Comparison of ENCODE assay signal across 1 cellular context in genomic region chr6:13688692-13689196, GRCh38.
A peak's percentile ranks its signal among the peaks of the same experiment; 100 is the strongest.
TF ChIP-seq lines count a peak whose summit lies in the region.

No MANE protein-coding gene starts in this region.

TF ChIP-seq in K562, 482 proteins besides CTCF, POLR2A, EP300 and RAD21 (continued from another document and continues in another):
- no peak for TF ChIP-seq GMEB1 (CRISPR knock-in tag; IDR thresholded peaks at IDR 0.05)
- no peak for TF ChIP-seq BDP1 (IDR thresholded peaks at IDR 0.05; ENCODE audit: insufficient read depth, insufficient read length)
- no peak for TF ChIP-seq SAP30 (IDR thresholded peaks at IDR 0.05; ENCODE audit: borderline replicate concordance, insufficient read depth, low read depth, low read length, poor library complexity, severe bottlenecking)
- TF ChIP-seq MECOM (CRISPR knock-in tag; IDR thresholded peaks at IDR 0.05) = no peak
- TF ChIP-seq ELF2 (CRISPR knock-in tag; IDR thresholded peaks at IDR 0.05) = no peak
- no peak for TF ChIP-seq DLX4 (CRISPR knock-in tag; IDR thresholded peaks at IDR 0.05)
- TF ChIP-seq TAF7 (tag; IDR thresholded peaks at IDR 0.05) = no peak
- no peak for TF ChIP-seq RB1 (IDR thresholded peaks at IDR 0.05; ENCODE audit: low read depth)
- no peak for TF ChIP-seq GTF2F1 (IDR thresholded peaks at IDR 0.05; ENCODE audit: low read depth, low read length)
- no peak for TF ChIP-seq POLR2G (IDR thresholded peaks at IDR 0.05; ENCODE audit: low read depth, low read length)
- 0 out of 2 replicates have a peak, but pooled peaks have one; percentile 29 for TF ChIP-seq CBX5 (IDR thresholded peaks at IDR 0.05; ENCODE audit: borderline replicate concordance, low read depth)
- no peak for TF ChIP-seq NR2C1 (IDR thresholded peaks at IDR 0.05)
- TF ChIP-seq NR2C1 (tag; IDR thresholded peaks at IDR 0.05) = no peak
- TF ChIP-seq, protein P1, sequence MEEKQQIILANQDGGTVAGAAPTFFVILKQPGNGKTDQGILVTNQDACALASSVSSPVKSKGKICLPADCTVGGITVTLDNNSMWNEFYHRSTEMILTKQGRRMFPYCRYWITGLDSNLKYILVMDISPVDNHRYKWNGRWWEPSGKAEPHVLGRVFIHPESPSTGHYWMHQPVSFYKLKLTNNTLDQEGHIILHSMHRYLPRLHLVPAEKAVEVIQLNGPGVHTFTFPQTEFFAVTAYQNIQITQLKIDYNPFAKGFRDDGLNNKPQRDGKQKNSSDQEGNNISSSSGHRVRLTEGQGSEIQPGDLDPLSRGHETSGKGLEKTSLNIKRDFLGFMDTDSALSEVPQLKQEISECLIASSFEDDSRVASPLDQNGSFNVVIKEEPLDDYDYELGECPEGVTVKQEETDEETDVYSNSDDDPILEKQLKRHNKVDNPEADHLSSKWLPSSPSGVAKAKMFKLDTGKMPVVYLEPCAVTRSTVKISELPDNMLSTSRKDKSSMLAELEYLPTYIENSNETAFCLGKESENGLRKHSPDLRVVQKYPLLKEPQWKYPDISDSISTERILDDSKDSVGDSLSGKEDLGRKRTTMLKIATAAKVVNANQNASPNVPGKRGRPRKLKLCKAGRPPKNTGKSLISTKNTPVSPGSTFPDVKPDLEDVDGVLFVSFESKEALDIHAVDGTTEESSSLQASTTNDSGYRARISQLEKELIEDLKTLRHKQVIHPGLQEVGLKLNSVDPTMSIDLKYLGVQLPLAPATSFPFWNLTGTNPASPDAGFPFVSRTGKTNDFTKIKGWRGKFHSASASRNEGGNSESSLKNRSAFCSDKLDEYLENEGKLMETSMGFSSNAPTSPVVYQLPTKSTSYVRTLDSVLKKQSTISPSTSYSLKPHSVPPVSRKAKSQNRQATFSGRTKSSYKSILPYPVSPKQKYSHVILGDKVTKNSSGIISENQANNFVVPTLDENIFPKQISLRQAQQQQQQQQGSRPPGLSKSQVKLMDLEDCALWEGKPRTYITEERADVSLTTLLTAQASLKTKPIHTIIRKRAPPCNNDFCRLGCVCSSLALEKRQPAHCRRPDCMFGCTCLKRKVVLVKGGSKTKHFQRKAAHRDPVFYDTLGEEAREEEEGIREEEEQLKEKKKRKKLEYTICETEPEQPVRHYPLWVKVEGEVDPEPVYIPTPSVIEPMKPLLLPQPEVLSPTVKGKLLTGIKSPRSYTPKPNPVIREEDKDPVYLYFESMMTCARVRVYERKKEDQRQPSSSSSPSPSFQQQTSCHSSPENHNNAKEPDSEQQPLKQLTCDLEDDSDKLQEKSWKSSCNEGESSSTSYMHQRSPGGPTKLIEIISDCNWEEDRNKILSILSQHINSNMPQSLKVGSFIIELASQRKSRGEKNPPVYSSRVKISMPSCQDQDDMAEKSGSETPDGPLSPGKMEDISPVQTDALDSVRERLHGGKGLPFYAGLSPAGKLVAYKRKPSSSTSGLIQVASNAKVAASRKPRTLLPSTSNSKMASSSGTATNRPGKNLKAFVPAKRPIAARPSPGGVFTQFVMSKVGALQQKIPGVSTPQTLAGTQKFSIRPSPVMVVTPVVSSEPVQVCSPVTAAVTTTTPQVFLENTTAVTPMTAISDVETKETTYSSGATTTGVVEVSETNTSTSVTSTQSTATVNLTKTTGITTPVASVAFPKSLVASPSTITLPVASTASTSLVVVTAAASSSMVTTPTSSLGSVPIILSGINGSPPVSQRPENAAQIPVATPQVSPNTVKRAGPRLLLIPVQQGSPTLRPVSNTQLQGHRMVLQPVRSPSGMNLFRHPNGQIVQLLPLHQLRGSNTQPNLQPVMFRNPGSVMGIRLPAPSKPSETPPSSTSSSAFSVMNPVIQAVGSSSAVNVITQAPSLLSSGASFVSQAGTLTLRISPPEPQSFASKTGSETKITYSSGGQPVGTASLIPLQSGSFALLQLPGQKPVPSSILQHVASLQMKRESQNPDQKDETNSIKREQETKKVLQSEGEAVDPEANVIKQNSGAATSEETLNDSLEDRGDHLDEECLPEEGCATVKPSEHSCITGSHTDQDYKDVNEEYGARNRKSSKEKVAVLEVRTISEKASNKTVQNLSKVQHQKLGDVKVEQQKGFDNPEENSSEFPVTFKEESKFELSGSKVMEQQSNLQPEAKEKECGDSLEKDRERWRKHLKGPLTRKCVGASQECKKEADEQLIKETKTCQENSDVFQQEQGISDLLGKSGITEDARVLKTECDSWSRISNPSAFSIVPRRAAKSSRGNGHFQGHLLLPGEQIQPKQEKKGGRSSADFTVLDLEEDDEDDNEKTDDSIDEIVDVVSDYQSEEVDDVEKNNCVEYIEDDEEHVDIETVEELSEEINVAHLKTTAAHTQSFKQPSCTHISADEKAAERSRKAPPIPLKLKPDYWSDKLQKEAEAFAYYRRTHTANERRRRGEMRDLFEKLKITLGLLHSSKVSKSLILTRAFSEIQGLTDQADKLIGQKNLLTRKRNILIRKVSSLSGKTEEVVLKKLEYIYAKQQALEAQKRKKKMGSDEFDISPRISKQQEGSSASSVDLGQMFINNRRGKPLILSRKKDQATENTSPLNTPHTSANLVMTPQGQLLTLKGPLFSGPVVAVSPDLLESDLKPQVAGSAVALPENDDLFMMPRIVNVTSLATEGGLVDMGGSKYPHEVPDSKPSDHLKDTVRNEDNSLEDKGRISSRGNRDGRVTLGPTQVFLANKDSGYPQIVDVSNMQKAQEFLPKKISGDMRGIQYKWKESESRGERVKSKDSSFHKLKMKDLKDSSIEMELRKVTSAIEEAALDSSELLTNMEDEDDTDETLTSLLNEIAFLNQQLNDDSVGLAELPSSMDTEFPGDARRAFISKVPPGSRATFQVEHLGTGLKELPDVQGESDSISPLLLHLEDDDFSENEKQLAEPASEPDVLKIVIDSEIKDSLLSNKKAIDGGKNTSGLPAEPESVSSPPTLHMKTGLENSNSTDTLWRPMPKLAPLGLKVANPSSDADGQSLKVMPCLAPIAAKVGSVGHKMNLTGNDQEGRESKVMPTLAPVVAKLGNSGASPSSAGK (IDR thresholded peaks at IDR 0.05) = no peak
- TF ChIP-seq TRIM28 (IDR thresholded peaks at IDR 0.05) = peak; percentile 16; the same call in 1 of the 2 replicates
- no peak for TF ChIP-seq KDM5B (IDR thresholded peaks at IDR 0.05; ENCODE audit: insufficient replicate concordance, low read depth, low read length)
- no peak for TF ChIP-seq RBM22 (IDR thresholded peaks at IDR 0.05; ENCODE audit: low read depth, low read length, poor library complexity, severe bottlenecking)
- TF ChIP-seq ZSCAN32 (CRISPR knock-in tag; IDR thresholded peaks at IDR 0.05) = no peak
- TF ChIP-seq ZNF277 (CRISPR knock-in tag; IDR thresholded peaks at IDR 0.05; ENCODE audit: borderline replicate concordance) = no peak
- no peak for TF ChIP-seq RUNX1 (IDR thresholded peaks at IDR 0.05; ENCODE audit: low read depth)
- TF ChIP-seq ZNF644 (tag; IDR thresholded peaks at IDR 0.05; ENCODE audit: low read depth) = peak; percentile 76
- TF ChIP-seq OTX1 (CRISPR knock-in tag; IDR thresholded peaks at IDR 0.05) = no peak
- TF ChIP-seq, protein P2, sequence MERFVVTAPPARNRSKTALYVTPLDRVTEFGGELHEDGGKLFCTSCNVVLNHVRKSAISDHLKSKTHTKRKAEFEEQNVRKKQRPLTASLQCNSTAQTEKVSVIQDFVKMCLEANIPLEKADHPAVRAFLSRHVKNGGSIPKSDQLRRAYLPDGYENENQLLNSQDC (CRISPR knock-in tag; IDR thresholded peaks at IDR 0.05) = no peak
- no peak for TF ChIP-seq ID3 (CRISPR knock-in tag; IDR thresholded peaks at IDR 0.05)
- TF ChIP-seq ID3 (tag; IDR thresholded peaks at IDR 0.05) = no peak
- TF ChIP-seq MAFG (tag; conservative IDR thresholded peaks at IDR 0.05) = no peak
- TF ChIP-seq ETV1 (tag; conservative IDR thresholded peaks at IDR 0.05; ENCODE audit: low read depth) = no peak
- TF ChIP-seq, protein P3, sequence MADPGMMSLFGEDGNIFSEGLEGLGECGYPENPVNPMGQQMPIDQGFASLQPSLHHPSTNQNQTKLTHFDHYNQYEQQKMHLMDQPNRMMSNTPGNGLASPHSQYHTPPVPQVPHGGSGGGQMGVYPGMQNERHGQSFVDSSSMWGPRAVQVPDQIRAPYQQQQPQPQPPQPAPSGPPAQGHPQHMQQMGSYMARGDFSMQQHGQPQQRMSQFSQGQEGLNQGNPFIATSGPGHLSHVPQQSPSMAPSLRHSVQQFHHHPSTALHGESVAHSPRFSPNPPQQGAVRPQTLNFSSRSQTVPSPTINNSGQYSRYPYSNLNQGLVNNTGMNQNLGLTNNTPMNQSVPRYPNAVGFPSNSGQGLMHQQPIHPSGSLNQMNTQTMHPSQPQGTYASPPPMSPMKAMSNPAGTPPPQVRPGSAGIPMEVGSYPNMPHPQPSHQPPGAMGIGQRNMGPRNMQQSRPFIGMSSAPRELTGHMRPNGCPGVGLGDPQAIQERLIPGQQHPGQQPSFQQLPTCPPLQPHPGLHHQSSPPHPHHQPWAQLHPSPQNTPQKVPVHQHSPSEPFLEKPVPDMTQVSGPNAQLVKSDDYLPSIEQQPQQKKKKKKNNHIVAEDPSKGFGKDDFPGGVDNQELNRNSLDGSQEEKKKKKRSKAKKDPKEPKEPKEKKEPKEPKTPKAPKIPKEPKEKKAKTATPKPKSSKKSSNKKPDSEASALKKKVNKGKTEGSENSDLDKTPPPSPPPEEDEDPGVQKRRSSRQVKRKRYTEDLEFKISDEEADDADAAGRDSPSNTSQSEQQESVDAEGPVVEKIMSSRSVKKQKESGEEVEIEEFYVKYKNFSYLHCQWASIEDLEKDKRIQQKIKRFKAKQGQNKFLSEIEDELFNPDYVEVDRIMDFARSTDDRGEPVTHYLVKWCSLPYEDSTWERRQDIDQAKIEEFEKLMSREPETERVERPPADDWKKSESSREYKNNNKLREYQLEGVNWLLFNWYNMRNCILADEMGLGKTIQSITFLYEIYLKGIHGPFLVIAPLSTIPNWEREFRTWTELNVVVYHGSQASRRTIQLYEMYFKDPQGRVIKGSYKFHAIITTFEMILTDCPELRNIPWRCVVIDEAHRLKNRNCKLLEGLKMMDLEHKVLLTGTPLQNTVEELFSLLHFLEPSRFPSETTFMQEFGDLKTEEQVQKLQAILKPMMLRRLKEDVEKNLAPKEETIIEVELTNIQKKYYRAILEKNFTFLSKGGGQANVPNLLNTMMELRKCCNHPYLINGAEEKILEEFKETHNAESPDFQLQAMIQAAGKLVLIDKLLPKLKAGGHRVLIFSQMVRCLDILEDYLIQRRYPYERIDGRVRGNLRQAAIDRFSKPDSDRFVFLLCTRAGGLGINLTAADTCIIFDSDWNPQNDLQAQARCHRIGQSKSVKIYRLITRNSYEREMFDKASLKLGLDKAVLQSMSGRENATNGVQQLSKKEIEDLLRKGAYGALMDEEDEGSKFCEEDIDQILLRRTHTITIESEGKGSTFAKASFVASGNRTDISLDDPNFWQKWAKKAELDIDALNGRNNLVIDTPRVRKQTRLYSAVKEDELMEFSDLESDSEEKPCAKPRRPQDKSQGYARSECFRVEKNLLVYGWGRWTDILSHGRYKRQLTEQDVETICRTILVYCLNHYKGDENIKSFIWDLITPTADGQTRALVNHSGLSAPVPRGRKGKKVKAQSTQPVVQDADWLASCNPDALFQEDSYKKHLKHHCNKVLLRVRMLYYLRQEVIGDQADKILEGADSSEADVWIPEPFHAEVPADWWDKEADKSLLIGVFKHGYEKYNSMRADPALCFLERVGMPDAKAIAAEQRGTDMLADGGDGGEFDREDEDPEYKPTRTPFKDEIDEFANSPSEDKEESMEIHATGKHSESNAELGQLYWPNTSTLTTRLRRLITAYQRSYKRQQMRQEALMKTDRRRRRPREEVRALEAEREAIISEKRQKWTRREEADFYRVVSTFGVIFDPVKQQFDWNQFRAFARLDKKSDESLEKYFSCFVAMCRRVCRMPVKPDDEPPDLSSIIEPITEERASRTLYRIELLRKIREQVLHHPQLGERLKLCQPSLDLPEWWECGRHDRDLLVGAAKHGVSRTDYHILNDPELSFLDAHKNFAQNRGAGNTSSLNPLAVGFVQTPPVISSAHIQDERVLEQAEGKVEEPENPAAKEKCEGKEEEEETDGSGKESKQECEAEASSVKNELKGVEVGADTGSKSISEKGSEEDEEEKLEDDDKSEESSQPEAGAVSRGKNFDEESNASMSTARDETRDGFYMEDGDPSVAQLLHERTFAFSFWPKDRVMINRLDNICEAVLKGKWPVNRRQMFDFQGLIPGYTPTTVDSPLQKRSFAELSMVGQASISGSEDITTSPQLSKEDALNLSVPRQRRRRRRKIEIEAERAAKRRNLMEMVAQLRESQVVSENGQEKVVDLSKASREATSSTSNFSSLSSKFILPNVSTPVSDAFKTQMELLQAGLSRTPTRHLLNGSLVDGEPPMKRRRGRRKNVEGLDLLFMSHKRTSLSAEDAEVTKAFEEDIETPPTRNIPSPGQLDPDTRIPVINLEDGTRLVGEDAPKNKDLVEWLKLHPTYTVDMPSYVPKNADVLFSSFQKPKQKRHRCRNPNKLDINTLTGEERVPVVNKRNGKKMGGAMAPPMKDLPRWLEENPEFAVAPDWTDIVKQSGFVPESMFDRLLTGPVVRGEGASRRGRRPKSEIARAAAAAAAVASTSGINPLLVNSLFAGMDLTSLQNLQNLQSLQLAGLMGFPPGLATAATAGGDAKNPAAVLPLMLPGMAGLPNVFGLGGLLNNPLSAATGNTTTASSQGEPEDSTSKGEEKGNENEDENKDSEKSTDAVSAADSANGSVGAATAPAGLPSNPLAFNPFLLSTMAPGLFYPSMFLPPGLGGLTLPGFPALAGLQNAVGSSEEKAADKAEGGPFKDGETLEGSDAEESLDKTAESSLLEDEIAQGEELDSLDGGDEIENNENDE (IDR thresholded peaks at IDR 0.05; ENCODE audit: low read depth, low read length) = no peak
- TF ChIP-seq ILK (tag; IDR thresholded peaks at IDR 0.05; ENCODE audit: borderline replicate concordance, low read depth) = no peak
- peak; percentile 74 for TF ChIP-seq ZEB2 (IDR thresholded peaks at IDR 0.05)
- TF ChIP-seq NFXL1 (CRISPR knock-in tag; IDR thresholded peaks at IDR 0.05) = no peak
